Comparison of ENCODE assay signal across 1 cellular context in genomic region chr15:99232740-99233139, GRCh38.
TF ChIP-seq lines count a peak whose summit lies in the region.

No MANE protein-coding gene starts in this region.

TF ChIP-seq in SK-N-SH, 30 proteins besides CTCF, POLR2A, EP300 and RAD21 (continued from another document):
- TF ChIP-seq MXI1 (IDR thresholded peaks at IDR 0.05; ENCODE audit: low read depth, low read length) (no peak), FOSL2 (IDR thresholded peaks at IDR 0.05; ENCODE audit: borderline replicate concordance, low read depth) (no peak)
